8 cellular contexts compared by ENCODE assay signal in the genomic region with DNA sequence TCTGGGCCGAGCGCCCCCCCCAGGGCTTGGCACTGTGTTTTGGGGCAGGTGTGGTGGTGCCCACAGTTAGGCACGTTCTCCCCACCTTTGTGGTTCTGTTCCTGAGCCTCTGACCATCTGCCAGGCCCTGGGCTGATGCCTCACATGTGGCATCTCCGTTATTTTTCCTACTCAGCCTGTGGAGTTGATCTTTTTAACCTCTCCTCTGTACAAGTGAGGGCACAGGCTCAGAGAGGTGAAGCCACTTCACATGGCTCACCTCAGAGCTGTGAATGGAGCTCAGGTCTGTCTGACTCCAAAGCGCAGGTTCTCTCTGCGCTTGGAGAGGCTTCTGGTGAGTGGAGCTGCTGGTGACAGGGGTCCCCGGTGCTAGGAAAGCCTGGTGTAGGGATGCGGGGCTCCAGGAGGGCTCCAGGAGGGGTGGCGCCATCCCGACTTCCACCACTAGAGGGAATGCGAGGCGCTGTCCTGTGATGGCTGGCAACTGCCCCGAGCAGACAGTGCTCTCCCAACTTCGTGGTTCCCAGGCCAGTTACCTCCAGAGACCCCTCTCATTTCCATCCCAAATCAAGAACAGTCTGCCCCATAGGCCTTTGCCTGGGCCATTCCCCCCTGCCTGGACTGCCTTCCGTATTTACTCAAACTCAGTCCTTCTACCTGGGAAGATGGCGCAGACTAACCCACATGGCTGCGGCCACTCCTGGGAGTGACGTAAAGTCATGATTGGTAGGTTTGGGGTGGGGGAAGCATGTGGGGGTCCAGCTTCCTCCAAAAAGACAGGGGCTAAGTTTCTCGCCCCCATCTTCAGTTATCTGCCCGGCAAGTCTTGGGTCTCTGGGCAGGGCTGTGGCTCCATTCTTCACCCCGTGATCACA. TPM values are rescaled to one million over a fixed set of nuclear protein-coding genes. Genes with fewer than 3 reads are reported as not detected.
DNase-seq lines count a peak whose midpoint lies in the region; ATAC-seq and TF ChIP-seq lines count a peak whose summit lies in the region.

No MANE protein-coding gene starts in this region.

- no peak overlapping the region for H3K14ac ChIP-seq in mesenchymal stem cell (ENCODE audit: low read length in 2 of 2)

- H4K8ac ChIP-seq in mesenchymal stem cell (ENCODE audit: low read length) = no peak overlapping the region

- peaks cover 0 to 31% of the 10 kb centered on the region in 2 experiments for H3K36me3 ChIP-seq in mesenchymal stem cell (ENCODE audit: control insufficient read depth in 1 of 2, insufficient read depth in 2 of 2, low read depth in 1 of 2, low read length in 2 of 2)
- H3K36me3 ChIP-seq in thyroid gland = no peaks in the 10 kb centered on the region

- H3K18ac ChIP-seq in mesenchymal stem cell (ENCODE audit: low read depth in 1 of 2, low read length in 2 of 2) = no peak overlapping the region

- TF ChIP-seq POLR2A in thyroid gland (IDR thresholded peaks at IDR 0.05) = no peak

- H3K27ac ChIP-seq in mesenchymal stem cell (ENCODE audit: low read length, poor library complexity, severe bottlenecking) = no peak overlapping the region
- H3K27ac ChIP-seq in thyroid gland = no peak overlapping the region

- peak; percentile 83 for DNase-seq in AG20443 (ENCODE audit: low spot score)
- peak; percentile 76 for DNase-seq in HEK293T (ENCODE audit: extremely low spot score)
- peak; percentile 10 for DNase-seq in activated CD4-positive, CD25-positive, alpha-beta regulatory T cell treated with anti-CD3 and anti-CD28 coated beads, Interleukin-2, amount 50 U/mL, for 16 hours (ENCODE audit: low read depth, low spot score)
- peak; percentile 44 for DNase-seq in choroid plexus epithelial cell (ENCODE audit: low read depth)
- peak; percentile 44 for DNase-seq in mesenchymal stem cell
- peak; percentile 35 to 51 for DNase-seq in thyroid gland

- no peak overlapping the region for H2BK120ac ChIP-seq in mesenchymal stem cell (ENCODE audit: low read depth, low read length)

- H2AK5ac ChIP-seq in mesenchymal stem cell (ENCODE audit: low read length, severe bottlenecking) = peak overlapping the region; percentile 60

- no peak overlapping the region for H2BK12ac ChIP-seq in mesenchymal stem cell (ENCODE audit: low read length in 2 of 2)

- no peak overlapping the region for H3K4ac ChIP-seq in mesenchymal stem cell (ENCODE audit: low read depth in 1 of 2, low read length in 2 of 2)

- WGBS in mesenchymal stem cell = 71% methylated on average over 20 of the region's 21 CpGs
- 75 to 78% methylated on average over 12 to 19 of the region's 21 CpGs for WGBS in thyroid gland, 2 donors

- H3K79me1 ChIP-seq in mesenchymal stem cell (replicated peaks; ENCODE audit: low read length, poor library complexity, severe bottlenecking) = peaks cover 60% of the 10 kb centered on the region

- intact Hi-C loops in thyroid gland (cut with DNase I) = no loop called here

- no peak overlapping the region for H4K91ac ChIP-seq in mesenchymal stem cell (ENCODE audit: low read length)

- H3K27me3 ChIP-seq in mesenchymal stem cell (ENCODE audit: control insufficient read depth in 1 of 2, insufficient read depth in 1 of 2, low read length in 2 of 2) (no peaks in the 10 kb centered on the region), thyroid gland (no peaks in the 10 kb centered on the region)

- no peak overlapping the region for H3K9ac ChIP-seq in mesenchymal stem cell (ENCODE audit: low read length)

- no peak for ATAC-seq in GM21619 (IDR thresholded peaks at IDR 0.05; ENCODE audit: unreplicated experiment)
- no peak for ATAC-seq in HG03521 (IDR thresholded peaks at IDR 0.05; ENCODE audit: unreplicated experiment)

- no peak overlapping the region for H2BK15ac ChIP-seq in mesenchymal stem cell (ENCODE audit: low read depth, poor library complexity, severe bottlenecking)

- TF ChIP-seq CTCF in choroid plexus epithelial cell (conservative IDR thresholded peaks at IDR 0.05; ENCODE audit: low read depth, low read length) (peak; percentile 83), thyroid gland (IDR thresholded peaks at IDR 0.05) (peak; percentile 38 to 74 (median 61))

- POLR2A ChIA-PET in HEK293T (lab: Yijun Ruan, JAX) = interaction anchor here (1.1 kb wide), 1 partner anchor 11 kb away, joined by 3 read pairs; no protein-coding TSS in a partner anchor

- peaks cover 29% of the 10 kb centered on the region for H3K4me1 ChIP-seq in mesenchymal stem cell (ENCODE audit: control insufficient read depth, insufficient read depth, low read depth, low read length)
- H3K4me1 ChIP-seq in thyroid gland = peaks cover 58 to 62% of the 10 kb centered on the region in 2 donors

- H3K23ac ChIP-seq in mesenchymal stem cell (ENCODE audit: low read length in 2 of 2) = no peak overlapping the region

- H3K4me3 ChIP-seq in choroid plexus epithelial cell (ENCODE audit: low read depth, low read length) (no peak overlapping the region), mesenchymal stem cell (ENCODE audit: insufficient read depth in 1 of 2, low read depth in 1 of 2, low read length in 2 of 2) (no peak overlapping the region), thyroid gland (replicated peaks in 1 of 3) (no peak overlapping the region)

- no peak overlapping the region for H2AFZ ChIP-seq in mesenchymal stem cell (ENCODE audit: low read depth, low read length)

- H3K9me3 ChIP-seq in mesenchymal stem cell (ENCODE audit: control insufficient read depth, low read length) = no peaks in the 10 kb centered on the region
- no peaks in the 10 kb centered on the region for H3K9me3 ChIP-seq in thyroid gland

- CTCF ChIA-PET in HEK293T (lab: Yijun Ruan, JAX) = interaction anchor here (0.6 kb wide), 1 partner anchor 61 kb away, joined by 3 read pairs; no protein-coding TSS in a partner anchor

- no peak overlapping the region for H3K4me2 ChIP-seq in mesenchymal stem cell (ENCODE audit: low read length, poor library complexity, severe bottlenecking)

- H2BK5ac ChIP-seq in mesenchymal stem cell (ENCODE audit: low read depth, low read length, poor library complexity, severe bottlenecking) = no peak overlapping the region

TF ChIP-seq in HEK293T, 16 proteins besides CTCF, POLR2A, EP300 and RAD21:
- TF ChIP-seq FOXK2 (IDR thresholded peaks at IDR 0.05) = no peak
- no peak for TF ChIP-seq L3MBTL2 (conservative IDR thresholded peaks at IDR 0.05)
- TF ChIP-seq ARNT (IDR thresholded peaks at IDR 0.05) = no peak
- no peak for TF ChIP-seq CTBP1 (IDR thresholded peaks at IDR 0.05; ENCODE audit: borderline replicate concordance)
- TF ChIP-seq TARDBP (IDR thresholded peaks at IDR 0.05) = no peak
- no peak for TF ChIP-seq FOXM1 (IDR thresholded peaks at IDR 0.05; ENCODE audit: borderline replicate concordance)
- no peak for TF ChIP-seq LEF1 (IDR thresholded peaks at IDR 0.05; ENCODE audit: borderline replicate concordance)
- TF ChIP-seq SP1 (IDR thresholded peaks at IDR 0.05) = no peak
- TF ChIP-seq HDGF (IDR thresholded peaks at IDR 0.05; ENCODE audit: borderline replicate concordance) = no peak
- no peak for TF ChIP-seq ZNF384 (IDR thresholded peaks at IDR 0.05)
- no peak for TF ChIP-seq BHLHE40 (IDR thresholded peaks at IDR 0.05; ENCODE audit: borderline replicate concordance)
- no peak for TF ChIP-seq FOXA1 (IDR thresholded peaks at IDR 0.05)
- TF ChIP-seq SUZ12 (IDR thresholded peaks at IDR 0.05) = no peak
- TF ChIP-seq ELF4 (IDR thresholded peaks at IDR 0.05) = no peak
- TF ChIP-seq NFRKB (IDR thresholded peaks at IDR 0.05) = no peak
- TF ChIP-seq, protein P1, sequence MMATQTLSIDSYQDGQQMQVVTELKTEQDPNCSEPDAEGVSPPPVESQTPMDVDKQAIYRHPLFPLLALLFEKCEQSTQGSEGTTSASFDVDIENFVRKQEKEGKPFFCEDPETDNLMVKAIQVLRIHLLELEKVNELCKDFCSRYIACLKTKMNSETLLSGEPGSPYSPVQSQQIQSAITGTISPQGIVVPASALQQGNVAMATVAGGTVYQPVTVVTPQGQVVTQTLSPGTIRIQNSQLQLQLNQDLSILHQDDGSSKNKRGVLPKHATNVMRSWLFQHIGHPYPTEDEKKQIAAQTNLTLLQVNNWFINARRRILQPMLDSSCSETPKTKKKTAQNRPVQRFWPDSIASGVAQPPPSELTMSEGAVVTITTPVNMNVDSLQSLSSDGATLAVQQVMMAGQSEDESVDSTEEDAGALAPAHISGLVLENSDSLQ (IDR thresholded peaks at IDR 0.05) = no peak

RNA-seq across cellular contexts. Expression of gene BCL7A, which starts 9.9 kb away (rescaled TPM):
- 6.3 TPM for polyA plus RNA-seq in mesenchymal stem cell (2013, experiment 1 of 2)
- polyA plus RNA-seq in mesenchymal stem cell (2013, experiment 2 of 2) = 5.9 TPM
- 10 to 100 TPM; 18.3 to 27.2 (median 22.7) TPM for total RNA-seq in thyroid gland

RNA-seq across cellular contexts. Expression of gene MLXIP, which starts 47.0 kb away (rescaled TPM):
- polyA plus RNA-seq in mesenchymal stem cell (2013, experiment 1 of 2) = 61.2 TPM
- 58.9 TPM for polyA plus RNA-seq in mesenchymal stem cell (2013, experiment 2 of 2)
- total RNA-seq in thyroid gland = 10 to 100 TPM; 34.0 to 70.1 (median 46.2) TPM

Comparison
In these comparisons a context has a peak if more than half of its experiments do, and no peak if none do; other contexts are left out.
1. DNase-seq: peak in every context shown above with its lines; median percentile 83 in AG20443; 76 in HEK293T; 44 in choroid plexus epithelial cell; 44 in mesenchymal stem cell; 43 in thyroid gland; 10 in activated CD4-positive, CD25-positive, alpha-beta regulatory T cell treated with anti-CD3 and anti-CD28 coated beads, Interleukin-2, amount 50 U/mL, for 16 hours.